Comparison of ENCODE assay signal across 23 cellular contexts in the genomic region with DNA sequence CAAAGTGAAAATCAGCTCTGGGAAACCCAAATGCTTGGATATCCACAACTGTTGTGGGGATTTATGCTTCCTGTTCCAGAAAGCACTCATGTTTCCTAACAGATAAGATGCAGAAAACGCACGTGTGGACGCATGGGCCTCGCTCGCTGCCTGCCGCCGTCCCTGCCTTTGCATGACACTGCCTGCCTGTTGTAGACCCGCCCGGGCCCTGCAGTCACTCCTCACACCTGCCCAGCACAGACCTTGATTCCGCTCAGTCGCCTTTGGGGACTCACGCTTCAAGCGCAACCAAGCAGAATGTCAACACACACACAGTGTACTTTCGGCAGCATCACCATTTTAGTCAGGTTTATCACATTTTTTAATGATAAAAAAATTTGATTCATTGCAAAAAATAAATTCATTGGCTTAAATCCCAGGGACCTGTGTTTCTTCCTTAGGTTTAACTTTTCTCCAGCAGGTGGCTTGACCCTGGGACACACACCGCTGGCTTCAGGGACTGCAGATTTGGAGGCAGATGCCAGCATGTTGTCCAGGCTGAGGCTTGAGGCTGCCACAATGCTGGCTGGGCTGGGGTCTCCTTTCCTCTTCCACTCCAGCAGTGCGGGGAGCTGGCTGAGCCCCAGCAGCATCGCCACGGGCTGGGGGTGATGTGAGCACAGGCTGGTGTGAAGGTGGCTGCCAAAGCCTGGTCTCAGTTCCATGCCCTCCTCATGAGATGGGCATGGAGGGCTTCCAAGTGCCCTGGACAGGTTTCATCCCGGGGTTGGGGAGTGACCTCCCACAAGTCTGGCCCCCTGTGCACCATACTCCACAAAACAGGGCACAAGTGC.
"Had no signal": no experiment of that assay in that cellular context is flagged by ENCODE, and none has a peak within 500 bp of the region (broad histone marks: within the 10 kb centered on the region; RNA-seq: fewer than 3 reads in every experiment).

No MANE protein-coding gene starts in this region.

- H3K27me3 ChIP-seq: hepatocyte, suprapubic skin, transverse colon, uterus had no signal

- H3K36me3 ChIP-seq: esophagus muscularis mucosa, prostate gland, stomach, suprapubic skin, transverse colon, uterus, WERI-Rb-1 had no signal

- H3K4me3 ChIP-seq: esophagus muscularis mucosa, hepatocyte, mucosa of descending colon, prostate gland, stomach, suprapubic skin, transverse colon, uterus had no signal

- H2AFZ ChIP-seq: hepatocyte had no signal

- H3K27ac ChIP-seq: esophagus muscularis mucosa, hepatocyte, prostate gland, stomach, suprapubic skin, transverse colon, uterus, WERI-Rb-1 had no signal

- H3K4me2 ChIP-seq: hepatocyte had no signal

- ATAC-seq: activated CD8-positive, alpha-beta T cell treated with anti-CD3 and anti-CD28 coated beads, Interleukin-2, amount 10 ng/mL, durations not matched to agents 7 days and 5 days; activated naive CD4-positive, alpha-beta T cell treated with anti-CD3 and anti-CD28 coated beads, Interleukin-2, amount 50 U/mL, for 72 hours; left ventricle myocardium superior; mucosa of descending colon; stimulated activated memory B cell treated with anti-CD40 and anti-IgM and Interleukin-4, amounts not matched to agents 10 μg/mL and 1 μg/mL and 100 μg/mL, for 72 hours had no signal

- H3K4me1 ChIP-seq: esophagus muscularis mucosa, prostate gland, stomach, transverse colon, uterus had no signal

- DNase-seq: activated CD4-positive, alpha-beta T cell treated with anti-CD3 and anti-CD28 coated beads for 1 hour; activated CD4-positive, alpha-beta T cell treated with anti-CD3 and anti-CD28 coated beads, Interleukin-2, amount 50 U/mL, for 1 hour; activated CD8-positive, alpha-beta T cell treated with anti-CD3 and anti-CD28 coated beads, Interleukin-2, amount 10 ng/mL, durations not matched to agents 7 days and 5 days; activated gamma-delta T cell treated with Interleukin-2 at 50 U/mL for 16 hours; aorta; dermis blood vessel endothelial cell; effector memory CD4-positive, alpha-beta T cell; glutamatergic neuron; left ventricle myocardium superior; mammary epithelial cell; mucosa of descending colon; stimulated activated CD4-positive, alpha-beta T cell treated with anti-CD3 and anti-CD28 coated beads, Interleukin-2, amount 100 ng/mL, for 24 hours; stomach; T-helper 1 cell; transverse colon; uterus; WERI-Rb-1 had no signal

- H3K9me3 ChIP-seq: esophagus muscularis mucosa, mucosa of descending colon, prostate gland, stomach, suprapubic skin, transverse colon, uterus had no signal
